ENCODE assay signal across 37 cellular contexts in genomic region chr9:93750045-93750444, GRCh38.
A peak's percentile ranks its signal among the peaks of the same experiment; 100 is the strongest.
DNase-seq lines count a peak whose midpoint lies in the region; ATAC-seq, FAIRE-seq and TF ChIP-seq lines count a peak whose summit lies in the region.
"Had no signal": no experiment of that assay in that cellular context is flagged by ENCODE, and none has a peak within 500 bp of the region (broad histone marks: within the 10 kb centered on the region; RNA-seq: fewer than 3 reads in every experiment).

No MANE protein-coding gene starts in this region.

- H3K14ac ChIP-seq in H1 (ENCODE audit: insufficient read length), result no peak overlapping the region

- no peaks in the 10 kb centered on the region for H3K36me3 ChIP-seq in HCT116 (ENCODE audit: control insufficient read depth in 1 of 2, insufficient read depth in 2 of 2, low read length in 2 of 2)
- H3K36me3 ChIP-seq in H1 (ENCODE audit: control insufficient read depth in 2 of 4, insufficient read depth in 4 of 4, low read length in 3 of 4), result 0 out of 8 replicates have a peak, but pooled peaks cover 0 to 3% (median 0%) of the 10 kb centered on the region in 4 experiments
- no peaks in the 10 kb centered on the region for H3K36me3 ChIP-seq in endodermal cell (ENCODE audit: control insufficient read depth, insufficient read depth, low read length)
- H3K36me3 ChIP-seq: BE2C; BLaER1; BLaER1 treated with 17β-estradiol and CSF1 and Interleukin-3, amounts not matched to agents 10 nM and 100 nM had no signal

- H3K79me2 ChIP-seq in HCT116 (ENCODE audit: insufficient read depth, low read length), result no peaks in the 10 kb centered on the region
- no peaks in the 10 kb centered on the region for H3K79me2 ChIP-seq in H1 (ENCODE audit: control insufficient read depth in 1 of 2, insufficient read depth in 2 of 2, low read length in 2 of 2)

- H3K4me1 ChIP-seq in HCT116 (ENCODE audit: control insufficient read depth in 1 of 2, insufficient read depth in 2 of 2, low read length in 2 of 2) (no peaks in the 10 kb centered on the region), H1 (replicated peaks in 1 of 4; ENCODE audit: control insufficient read depth in 3 of 4, insufficient read depth in 4 of 4, low read length in 3 of 4) (no peaks in the 10 kb centered on the region), endodermal cell (ENCODE audit: control insufficient read depth, insufficient read depth, low read length) (no peaks in the 10 kb centered on the region), right cardiac atrium (ENCODE audit: control insufficient read depth, insufficient read depth, low read length) (no peaks in the 10 kb centered on the region)
- H3K4me1 ChIP-seq: A549; BE2C; BLaER1; BLaER1 treated with 17β-estradiol and CSF1 and Interleukin-3, amounts not matched to agents 10 nM and 100 nM; Caco-2 had no signal

- no peak overlapping the region for H4K91ac ChIP-seq in H1 (replicated peaks; ENCODE audit: insufficient read length, low read length)

- no peak overlapping the region for H3K56ac ChIP-seq in H1 (replicated peaks; ENCODE audit: insufficient read length, low read depth, low read length)

- H3K27me3 Mint-ChIP-seq in endodermal cell (ENCODE audit: insufficient read depth), result peaks cover 3% of the 10 kb centered on the region

- no peak overlapping the region for H3K23ac ChIP-seq in H1 (ENCODE audit: insufficient read length)

- no peak overlapping the region for H3K4me3 Mint-ChIP-seq in endodermal cell
- H3K4me3 Mint-ChIP-seq: B cell; CD14-positive monocyte; CD4-positive, alpha-beta memory T cell; CD4-positive, alpha-beta T cell; CD4-positive, CD25-positive, alpha-beta regulatory T cell; CD8-positive, alpha-beta memory T cell; CD8-positive, alpha-beta T cell had no signal

- peak; percentile 66 for FAIRE-seq in H54 (lab: Jason Lieb, UNC)
- no peak for FAIRE-seq in H1 (lab: Jason Lieb, UNC)
- FAIRE-seq: A204.1, A549, D721Med had no signal

- TF ChIP-seq CTCF in HCT116 (IDR thresholded peaks at IDR 0.05 in 2 of 3, conservative IDR thresholded peaks at IDR 0.05 in 1 of 3; ENCODE audit: borderline replicate concordance in 1 of 3, insufficient read depth in 1 of 3, low read depth in 2 of 3, low read length in 2 of 3) (no peak), H1 (IDR thresholded peaks at IDR 0.05; ENCODE audit: control extremely low read depth in 1 of 3, insufficient read depth in 1 of 3, low read depth in 1 of 3, low read length in 3 of 3) (no peak), endodermal cell (conservative IDR thresholded peaks at IDR 0.05) (no peak)

- H2BK120ac ChIP-seq in H1 (replicated peaks; ENCODE audit: low read depth, low read length), result no peak overlapping the region

- ATAC-seq in HCT116 (no peak), right cardiac atrium (no peak)
- ATAC-seq: A549; CD8-positive, alpha-beta T cell had no signal

- H3K9me3 Mint-ChIP-seq in endodermal cell, result peaks cover 97% of the 10 kb centered on the region

- DNase-seq in H54 (ENCODE audit: insufficient read length, low spot score) (no peak), HCT116 (ENCODE audit: low read depth, low spot score) (no peak), H1 (ENCODE audit: low read depth in 1 of 2, low spot score in 2 of 2) (no peak), endodermal cell (no peak), dermis blood vessel endothelial cell (no peak), right cardiac atrium (no peak), NCI-H748 (lab: John Stamatoyannopoulos, UW; ENCODE audit: unreplicated experiment) (no peak), NCI-H774 (lab: John Stamatoyannopoulos, UW) (no peak)
- DNase-seq: 8988T; ACHN; AML-193; BE2C; C1 segment of cervical spinal cord; Caco-2; Calu3; CD4-positive, alpha-beta memory T cell; CD4-positive, alpha-beta T cell; CD4-positive, CD25-positive, alpha-beta regulatory T cell; CD8-positive, alpha-beta memory T cell; CD8-positive, alpha-beta T cell; COR-L47; DMS 273 treated with DMSO at 0.1 percent for 48 hours; DMS153; DMS53; DMS79; DMS79 treated with DMSO at 0.1 percent for 48 hours; DND-41; EL had no signal

- POLR2A ChIA-PET in HCT116 (lab: Charles Lee) (no interaction called here), H1 (lab: Charles Lee; ENCODE audit: partially characterized antibody) (no interaction called here)

- no peak for TF ChIP-seq RAD21 in HCT116 (IDR thresholded peaks at IDR 0.05; ENCODE audit: low read depth)
- TF ChIP-seq RAD21 in H1 (IDR thresholded peaks at IDR 0.05 in 1 of 2, conservative IDR thresholded peaks at IDR 0.05 in 1 of 2; ENCODE audit: low read depth in 2 of 2, low read length in 2 of 2), result no peak

- H2BK12ac ChIP-seq in H1 (ENCODE audit: low read depth, low read length), result no peak overlapping the region

- no peak overlapping the region for H2AK5ac ChIP-seq in H1 (ENCODE audit: low read depth, low read length)

- no peaks in the 10 kb centered on the region for H3K9me2 ChIP-seq in HCT116 (ENCODE audit: insufficient read depth)

- no peaks in the 10 kb centered on the region for H3K23me2 ChIP-seq in H1 (ENCODE audit: low read depth, low read length)

- no peaks in the 10 kb centered on the region for H3K4me1 Mint-ChIP-seq in endodermal cell
- H3K4me1 Mint-ChIP-seq: B cell; CD14-positive monocyte; CD4-positive, alpha-beta memory T cell; CD4-positive, CD25-positive, alpha-beta regulatory T cell; CD8-positive, alpha-beta memory T cell had no signal

- H3K9ac ChIP-seq in HCT116 (ENCODE audit: low read length) (no peak overlapping the region), H1 (replicated peaks in 1 of 4; ENCODE audit: extremely low read depth in 1 of 4, low read depth in 3 of 4, low read length in 3 of 4) (no peak overlapping the region), endodermal cell (ENCODE audit: extremely low read depth, low read length, poor library complexity, severe bottlenecking) (no peak overlapping the region)
- H3K9ac ChIP-seq: BLaER1; BLaER1 treated with 17β-estradiol and CSF1 and Interleukin-3, amounts not matched to agents 10 nM and 100 nM had no signal

- H3K79me1 ChIP-seq in H1 (ENCODE audit: low read depth, low read length), result no peaks in the 10 kb centered on the region

- WGBS in H1 (ENCODE audit: extremely low coverage in 1 of 2, insufficient coverage in 1 of 2, insufficient read length in 1 of 2, insufficient replicate concordance in 2 of 2, low coverage in 1 of 2, low lambda C conversion rate in 2 of 2, missing lambda C conversion rate in 1 of 2), 2 experiments, result 61% methylated on average over 2 of the region's 2 CpGs; no CpG with 5 or more reads in 1 of the 2 experiments
- 85% methylated on average over 2 of the region's 2 CpGs for WGBS in endodermal cell (ENCODE audit: insufficient coverage in 1 of 2, insufficient read length in 1 of 2), 2 experiments
- 73% methylated on average over 2 of the region's 2 CpGs for WGBS in right cardiac atrium

- H3K27ac ChIP-seq in HCT116 (ENCODE audit: low read depth, low read length) (no peak overlapping the region), H1 (ENCODE audit: low read depth, low read length) (no peak overlapping the region), endodermal cell (ENCODE audit: low read depth, low read length) (no peak overlapping the region), right cardiac atrium (ENCODE audit: low read length) (no peak overlapping the region)
- H3K27ac ChIP-seq: 22Rv1; A549; BLaER1; BLaER1 treated with 17β-estradiol and CSF1 and Interleukin-3, amounts not matched to agents 10 nM and 100 nM; C4-2B had no signal

- no TSS peak for BruUV-seq in HCT116 (replicated peaks; lab: Mats Ljungman, UMichigan)

- no peak overlapping the region for H2BK15ac ChIP-seq in H1 (ENCODE audit: low read length)

- H3K4me3 ChIP-seq in HCT116 (replicated peaks in 1 of 2; ENCODE audit: low read depth in 1 of 2, low read length in 2 of 2) (no peak overlapping the region), H1 (ENCODE audit: extremely low read depth in 1 of 4, insufficient read depth in 2 of 4, low read depth in 3 of 4, low read length in 4 of 4) (no peak overlapping the region), endodermal cell (ENCODE audit: low read length) (peak overlapping the region; percentile 54), right cardiac atrium (ENCODE audit: low read length) (no peak overlapping the region)
- H3K4me3 ChIP-seq: A549, BLaER1 had no signal

- H3K9me3 ChIP-seq in HCT116 (ENCODE audit: control insufficient read depth in 1 of 2, insufficient read depth in 1 of 2, low read depth in 1 of 2, low read length in 2 of 2) (peaks cover 6 to 17% of the 10 kb centered on the region in 2 experiments; a peak in 3 of 4 replicates), H1 (ENCODE audit: insufficient read depth in 2 of 2, low read depth in 1 of 2, low read length in 1 of 2) (peaks cover 33 to 35% of the 10 kb centered on the region in 2 experiments), endodermal cell (ENCODE audit: control insufficient read depth, low read length) (peaks cover 99% of the 10 kb centered on the region), right cardiac atrium (ENCODE audit: control insufficient read depth, low read length) (peaks cover 2% of the 10 kb centered on the region)
- H3K9me3 ChIP-seq: Caco-2 had no signal

- H2AFZ ChIP-seq in HCT116 (ENCODE audit: low read depth, low read length, poor library complexity, severe bottlenecking), result no peak overlapping the region
- H2AFZ ChIP-seq in H1 (ENCODE audit: low read length), result no peak overlapping the region

- H3K4me2 ChIP-seq in HCT116 (ENCODE audit: low read length) (no peak overlapping the region), H1 (ENCODE audit: insufficient read depth in 1 of 2, low read depth in 2 of 2, low read length in 2 of 2) (no peak overlapping the region)
- H3K4me2 ChIP-seq: A549; BLaER1; BLaER1 treated with 17β-estradiol and CSF1 and Interleukin-3, amounts not matched to agents 10 nM and 100 nM had no signal

- no peak overlapping the region for H4K8ac ChIP-seq in H1 (ENCODE audit: extremely low read depth, insufficient read depth, low read length)

- TF ChIP-seq POLR2A in H54 (IDR thresholded peaks at IDR 0.05; ENCODE audit: low read depth, low read length) (no peak), HCT116 (IDR thresholded peaks at IDR 0.05; ENCODE audit: borderline replicate concordance, extremely low read depth, insufficient read depth, insufficient read length) (no peak), H1 (IDR thresholded peaks at IDR 0.05; ENCODE audit: control extremely low read depth in 1 of 2, low read depth in 2 of 2, low read length in 2 of 2) (no peak)

- no peak overlapping the region for H3K18ac ChIP-seq in H1 (ENCODE audit: extremely low read depth, low read length)

- no peak overlapping the region for H2BK20ac ChIP-seq in H1 (ENCODE audit: low read length)

- TF ChIP-seq EP300 in H1 (IDR thresholded peaks at IDR 0.05; ENCODE audit: borderline replicate concordance in 1 of 2, low read depth in 2 of 2, low read length in 2 of 2), result no peak

- intact Hi-C loops in HCT116 (cut with micrococcal nuclease) (no loop called here), right cardiac atrium (cut with DNase I) (no loop called here)

- H4K20me1 ChIP-seq in HCT116 (ENCODE audit: insufficient read depth) (no peaks in the 10 kb centered on the region), H1 (replicated peaks in 1 of 2; ENCODE audit: control insufficient read depth in 1 of 2, insufficient read depth in 2 of 2, low read length in 2 of 2) (no peaks in the 10 kb centered on the region)
- H4K20me1 ChIP-seq: BLaER1; BLaER1 treated with 17β-estradiol and CSF1 and Interleukin-3, amounts not matched to agents 10 nM and 100 nM had no signal

- CTCF ChIA-PET in HCT116 (lab: Charles Lee), result no interaction called here
- CTCF ChIA-PET in H1 (lab: Charles Lee; ENCODE audit: partially characterized antibody), result interaction anchor here (1.3 kb wide), 1 partner anchor 252 kb away, joined by 4 read pairs; no protein-coding TSS in a partner anchor

- no peak overlapping the region for H2BK5ac ChIP-seq in H1 (ENCODE audit: low read depth, low read length)

- H3K4ac ChIP-seq in H1 (replicated peaks; ENCODE audit: insufficient read length, low read depth, low read length), result no peak overlapping the region

- H4K5ac ChIP-seq in H1 (ENCODE audit: insufficient read length, low read depth, low read length), result no peak overlapping the region

- H3K36me3 Mint-ChIP-seq in endodermal cell (ENCODE audit: low read depth), result peaks cover 5% of the 10 kb centered on the region
- H3K36me3 Mint-ChIP-seq: CD14-positive monocyte had no signal

- no peak overlapping the region for H3K27ac Mint-ChIP-seq in endodermal cell
- H3K27ac Mint-ChIP-seq: B cell; CD14-positive monocyte; CD4-positive, alpha-beta memory T cell; CD4-positive, alpha-beta T cell; CD4-positive, CD25-positive, alpha-beta regulatory T cell; CD8-positive, alpha-beta memory T cell; CD8-positive, alpha-beta T cell had no signal

- RAD21 ChIA-PET in HCT116 (lab: Charles Lee; ENCODE audit: low non-redundant PET in 1 of 2, low total read pairs in 2 of 2, uncharacterized antibody in 2 of 2, unreplicated experiment in 2 of 2), result no interaction called here

- no peaks in the 10 kb centered on the region for H3K27me3 ChIP-seq in HCT116 (ENCODE audit: insufficient read depth, low read length)
- H3K27me3 ChIP-seq in H1 (replicated peaks in 1 of 4; ENCODE audit: control insufficient read depth in 3 of 4, extremely low read depth in 1 of 4, insufficient read depth in 3 of 4, low read length in 3 of 4), result no peaks in the 10 kb centered on the region
- no peaks in the 10 kb centered on the region for H3K27me3 ChIP-seq in endodermal cell (ENCODE audit: control insufficient read depth, insufficient read depth, low read length, poor library complexity, severe bottlenecking)
- H3K27me3 ChIP-seq in right cardiac atrium (ENCODE audit: control insufficient read depth, insufficient read depth), result no peaks in the 10 kb centered on the region
- H3K27me3 ChIP-seq: BE2C; BLaER1; BLaER1 treated with 17β-estradiol and CSF1 and Interleukin-3, amounts not matched to agents 10 nM and 100 nM had no signal
